ENCODE assay signal across 1 cellular context in genomic region chr14:102684276-102684663, GRCh38.
TF ChIP-seq lines count a peak whose summit lies in the region.

No MANE protein-coding gene starts in this region.

TF ChIP-seq in HepG2, 621 proteins besides CTCF, POLR2A, EP300 and RAD21 (continued from another document):
- TF ChIP-seq ARID5B (CRISPR knock-in tag; IDR thresholded peaks at IDR 0.05), result peak; percentile 43; the same call in 1 of the 2 replicates
- no peak for TF ChIP-seq ZNF770 (CRISPR knock-in tag; IDR thresholded peaks at IDR 0.05)
- peak; percentile 88; the same call in 1 of the 2 replicates for TF ChIP-seq ZNF263 (CRISPR knock-in tag; IDR thresholded peaks at IDR 0.05)
- TF ChIP-seq SNAI1 (CRISPR knock-in tag; IDR thresholded peaks at IDR 0.05; ENCODE audit: borderline replicate concordance), result no peak
- no peak for TF ChIP-seq AGO2 (optimal IDR thresholded peaks at IDR 0.05; ENCODE audit: low read depth, low read length)
- TF ChIP-seq ZNF574 (CRISPR knock-in tag; IDR thresholded peaks at IDR 0.05), result no peak
- TF ChIP-seq THAP11 (CRISPR knock-in tag; IDR thresholded peaks at IDR 0.05), result no peak
- no peak for TF ChIP-seq ZNF782 (CRISPR knock-in tag; IDR thresholded peaks at IDR 0.05; ENCODE audit: borderline replicate concordance)
- no peak for TF ChIP-seq SMAD1 (CRISPR knock-in tag; IDR thresholded peaks at IDR 0.05; ENCODE audit: borderline replicate concordance, low read depth)
- no peak for TF ChIP-seq FOXA1 (IDR thresholded peaks at IDR 0.05)
- peak; percentile 42; the same call in 1 of the 2 replicates for TF ChIP-seq FOXA1 (CRISPR knock-in tag; IDR thresholded peaks at IDR 0.05)
- TF ChIP-seq DNMT1 (CRISPR knock-in tag; IDR thresholded peaks at IDR 0.05), result no peak
- TF ChIP-seq BCL6 (CRISPR knock-in tag; IDR thresholded peaks at IDR 0.05), result peak; percentile 14; the same call in 1 of the 2 replicates
- no peak for TF ChIP-seq ZNF512 (CRISPR knock-in tag; IDR thresholded peaks at IDR 0.05)
- TF ChIP-seq NFIC (IDR thresholded peaks at IDR 0.05; ENCODE audit: low read length), result peak; percentile 49; the same call in 1 of the 2 replicates
- no peak for TF ChIP-seq SOX13 (IDR thresholded peaks at IDR 0.05)
- peak in 1 of 2 experiments; percentile 11; a peak in 1 of 4 replicates for TF ChIP-seq SOX13 (CRISPR knock-in tag; conservative IDR thresholded peaks at IDR 0.05 in 1 of 2, IDR thresholded peaks at IDR 0.05 in 1 of 2)
- TF ChIP-seq NCOR1 (IDR thresholded peaks at IDR 0.05; ENCODE audit: borderline replicate concordance, low read length), result peak; percentile 55
- TF ChIP-seq SCMH1 (CRISPR knock-in tag; IDR thresholded peaks at IDR 0.05; ENCODE audit: borderline replicate concordance), result no peak
- TF ChIP-seq, protein P1, sequence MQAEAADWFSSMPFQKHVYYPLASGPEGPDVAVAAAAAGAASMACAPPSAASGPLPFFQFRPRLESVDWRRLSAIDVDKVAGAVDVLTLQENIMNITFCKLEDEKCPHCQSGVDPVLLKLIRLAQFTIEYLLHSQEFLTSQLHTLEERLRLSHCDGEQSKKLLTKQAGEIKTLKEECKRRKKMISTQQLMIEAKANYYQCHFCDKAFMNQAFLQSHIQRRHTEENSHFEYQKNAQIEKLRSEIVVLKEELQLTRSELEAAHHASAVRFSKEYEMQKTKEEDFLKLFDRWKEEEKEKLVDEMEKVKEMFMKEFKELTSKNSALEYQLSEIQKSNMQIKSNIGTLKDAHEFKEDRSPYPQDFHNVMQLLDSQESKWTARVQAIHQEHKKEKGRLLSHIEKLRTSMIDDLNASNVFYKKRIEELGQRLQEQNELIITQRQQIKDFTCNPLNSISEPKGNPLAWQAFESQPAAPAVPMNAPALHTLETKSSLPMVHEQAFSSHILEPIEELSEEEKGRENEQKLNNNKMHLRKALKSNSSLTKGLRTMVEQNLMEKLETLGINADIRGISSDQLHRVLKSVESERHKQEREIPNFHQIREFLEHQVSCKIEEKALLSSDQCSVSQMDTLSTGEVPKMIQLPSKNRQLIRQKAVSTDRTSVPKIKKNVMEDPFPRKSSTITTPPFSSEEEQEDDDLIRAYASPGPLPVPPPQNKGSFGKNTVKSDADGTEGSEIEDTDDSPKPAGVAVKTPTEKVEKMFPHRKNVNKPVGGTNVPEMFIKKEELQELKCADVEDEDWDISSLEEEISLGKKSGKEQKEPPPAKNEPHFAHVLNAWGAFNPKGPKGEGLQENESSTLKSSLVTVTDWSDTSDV (CRISPR knock-in tag; IDR thresholded peaks at IDR 0.05), result no peak
- TF ChIP-seq ASH2L (IDR thresholded peaks at IDR 0.05; ENCODE audit: insufficient read length, low read depth, low read length), result peak; percentile 16
- no peak for TF ChIP-seq ZNF670 (CRISPR knock-in tag; IDR thresholded peaks at IDR 0.05; ENCODE audit: borderline replicate concordance)
- TF ChIP-seq YEATS4 (CRISPR knock-in tag; IDR thresholded peaks at IDR 0.05; ENCODE audit: borderline replicate concordance), result no peak
- TF ChIP-seq FOXA3 (CRISPR knock-in tag; IDR thresholded peaks at IDR 0.05), result peak; percentile 80
- peak; percentile 25; the same call in 1 of the 3 replicates for TF ChIP-seq MXI1 (IDR thresholded peaks at IDR 0.05; ENCODE audit: borderline replicate concordance, low read depth, low read length)
- TF ChIP-seq FOXP1 (IDR thresholded peaks at IDR 0.05), result no peak
- TF ChIP-seq FOXP1 (CRISPR knock-in tag; IDR thresholded peaks at IDR 0.05), result peak; percentile 23; the same call in 1 of the 2 replicates
- TF ChIP-seq, protein P2, sequence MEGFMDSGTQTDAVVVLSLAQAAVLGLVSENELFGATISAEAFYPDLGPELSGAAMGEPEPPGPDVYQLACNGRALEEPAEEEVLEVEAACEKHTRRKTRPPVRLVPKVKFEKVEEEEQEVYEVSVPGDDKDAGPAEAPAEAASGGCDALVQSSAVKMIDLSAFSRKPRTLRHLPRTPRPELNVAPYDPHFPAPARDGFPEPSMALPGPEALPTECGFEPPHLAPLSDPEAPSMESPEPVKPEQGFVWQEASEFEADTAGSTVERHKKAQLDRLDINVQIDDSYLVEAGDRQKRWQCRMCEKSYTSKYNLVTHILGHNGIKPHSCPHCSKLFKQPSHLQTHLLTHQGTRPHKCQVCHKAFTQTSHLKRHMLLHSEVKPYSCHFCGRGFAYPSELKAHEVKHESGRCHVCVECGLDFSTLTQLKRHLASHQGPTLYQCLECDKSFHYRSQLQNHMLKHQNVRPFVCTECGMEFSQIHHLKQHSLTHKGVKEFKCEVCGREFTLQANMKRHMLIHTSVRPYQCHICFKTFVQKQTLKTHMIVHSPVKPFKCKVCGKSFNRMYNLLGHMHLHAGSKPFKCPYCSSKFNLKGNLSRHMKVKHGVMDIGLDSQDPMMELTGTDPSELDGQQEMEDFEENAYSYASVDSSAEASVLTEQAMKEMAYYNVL (CRISPR knock-in tag; IDR thresholded peaks at IDR 0.05; ENCODE audit: borderline replicate concordance), result 0 out of 2 replicates have a peak, but pooled peaks have one; percentile 2
- TF ChIP-seq AHDC1 (CRISPR knock-in tag; IDR thresholded peaks at IDR 0.05; ENCODE audit: borderline replicate concordance), result peak; percentile 32; the same call in 1 of the 2 replicates
- TF ChIP-seq PCBP2 (optimal IDR thresholded peaks at IDR 0.05; ENCODE audit: low read depth, low read length, poor library complexity, severe bottlenecking), result no peak
- peak; percentile 5; the same call in 1 of the 2 replicates for TF ChIP-seq SALL1 (CRISPR knock-in tag; IDR thresholded peaks at IDR 0.05)
- TF ChIP-seq ZBTB38 (CRISPR knock-in tag; IDR thresholded peaks at IDR 0.05), result no peak
